In the genomic region with DNA sequence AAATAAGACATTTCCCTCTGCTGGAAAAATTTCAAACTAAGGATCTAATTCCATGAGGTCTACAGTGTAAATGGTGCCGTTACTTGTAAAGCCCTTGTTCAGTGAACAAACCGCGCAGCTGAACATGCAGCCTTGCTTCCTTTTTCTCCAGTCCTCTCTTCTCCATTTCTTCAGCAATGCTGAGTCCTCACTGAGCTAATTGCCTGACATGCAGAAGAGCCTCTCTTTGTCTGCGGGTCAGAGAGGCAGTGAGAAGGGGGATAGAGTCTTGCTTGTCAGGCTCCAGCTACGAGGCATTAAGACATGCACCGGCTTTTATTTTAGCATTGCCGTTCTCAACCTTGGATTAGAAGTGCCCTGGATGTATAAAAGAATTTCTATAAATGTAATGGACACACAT, we compare ENCODE assay signal across 1 cellular context.
TF ChIP-seq lines count a peak whose summit lies in the region.

No MANE protein-coding gene starts in this region.

TF ChIP-seq in GM23338, 12 proteins besides CTCF, POLR2A, EP300 and RAD21:
- TF ChIP-seq, protein P1, sequence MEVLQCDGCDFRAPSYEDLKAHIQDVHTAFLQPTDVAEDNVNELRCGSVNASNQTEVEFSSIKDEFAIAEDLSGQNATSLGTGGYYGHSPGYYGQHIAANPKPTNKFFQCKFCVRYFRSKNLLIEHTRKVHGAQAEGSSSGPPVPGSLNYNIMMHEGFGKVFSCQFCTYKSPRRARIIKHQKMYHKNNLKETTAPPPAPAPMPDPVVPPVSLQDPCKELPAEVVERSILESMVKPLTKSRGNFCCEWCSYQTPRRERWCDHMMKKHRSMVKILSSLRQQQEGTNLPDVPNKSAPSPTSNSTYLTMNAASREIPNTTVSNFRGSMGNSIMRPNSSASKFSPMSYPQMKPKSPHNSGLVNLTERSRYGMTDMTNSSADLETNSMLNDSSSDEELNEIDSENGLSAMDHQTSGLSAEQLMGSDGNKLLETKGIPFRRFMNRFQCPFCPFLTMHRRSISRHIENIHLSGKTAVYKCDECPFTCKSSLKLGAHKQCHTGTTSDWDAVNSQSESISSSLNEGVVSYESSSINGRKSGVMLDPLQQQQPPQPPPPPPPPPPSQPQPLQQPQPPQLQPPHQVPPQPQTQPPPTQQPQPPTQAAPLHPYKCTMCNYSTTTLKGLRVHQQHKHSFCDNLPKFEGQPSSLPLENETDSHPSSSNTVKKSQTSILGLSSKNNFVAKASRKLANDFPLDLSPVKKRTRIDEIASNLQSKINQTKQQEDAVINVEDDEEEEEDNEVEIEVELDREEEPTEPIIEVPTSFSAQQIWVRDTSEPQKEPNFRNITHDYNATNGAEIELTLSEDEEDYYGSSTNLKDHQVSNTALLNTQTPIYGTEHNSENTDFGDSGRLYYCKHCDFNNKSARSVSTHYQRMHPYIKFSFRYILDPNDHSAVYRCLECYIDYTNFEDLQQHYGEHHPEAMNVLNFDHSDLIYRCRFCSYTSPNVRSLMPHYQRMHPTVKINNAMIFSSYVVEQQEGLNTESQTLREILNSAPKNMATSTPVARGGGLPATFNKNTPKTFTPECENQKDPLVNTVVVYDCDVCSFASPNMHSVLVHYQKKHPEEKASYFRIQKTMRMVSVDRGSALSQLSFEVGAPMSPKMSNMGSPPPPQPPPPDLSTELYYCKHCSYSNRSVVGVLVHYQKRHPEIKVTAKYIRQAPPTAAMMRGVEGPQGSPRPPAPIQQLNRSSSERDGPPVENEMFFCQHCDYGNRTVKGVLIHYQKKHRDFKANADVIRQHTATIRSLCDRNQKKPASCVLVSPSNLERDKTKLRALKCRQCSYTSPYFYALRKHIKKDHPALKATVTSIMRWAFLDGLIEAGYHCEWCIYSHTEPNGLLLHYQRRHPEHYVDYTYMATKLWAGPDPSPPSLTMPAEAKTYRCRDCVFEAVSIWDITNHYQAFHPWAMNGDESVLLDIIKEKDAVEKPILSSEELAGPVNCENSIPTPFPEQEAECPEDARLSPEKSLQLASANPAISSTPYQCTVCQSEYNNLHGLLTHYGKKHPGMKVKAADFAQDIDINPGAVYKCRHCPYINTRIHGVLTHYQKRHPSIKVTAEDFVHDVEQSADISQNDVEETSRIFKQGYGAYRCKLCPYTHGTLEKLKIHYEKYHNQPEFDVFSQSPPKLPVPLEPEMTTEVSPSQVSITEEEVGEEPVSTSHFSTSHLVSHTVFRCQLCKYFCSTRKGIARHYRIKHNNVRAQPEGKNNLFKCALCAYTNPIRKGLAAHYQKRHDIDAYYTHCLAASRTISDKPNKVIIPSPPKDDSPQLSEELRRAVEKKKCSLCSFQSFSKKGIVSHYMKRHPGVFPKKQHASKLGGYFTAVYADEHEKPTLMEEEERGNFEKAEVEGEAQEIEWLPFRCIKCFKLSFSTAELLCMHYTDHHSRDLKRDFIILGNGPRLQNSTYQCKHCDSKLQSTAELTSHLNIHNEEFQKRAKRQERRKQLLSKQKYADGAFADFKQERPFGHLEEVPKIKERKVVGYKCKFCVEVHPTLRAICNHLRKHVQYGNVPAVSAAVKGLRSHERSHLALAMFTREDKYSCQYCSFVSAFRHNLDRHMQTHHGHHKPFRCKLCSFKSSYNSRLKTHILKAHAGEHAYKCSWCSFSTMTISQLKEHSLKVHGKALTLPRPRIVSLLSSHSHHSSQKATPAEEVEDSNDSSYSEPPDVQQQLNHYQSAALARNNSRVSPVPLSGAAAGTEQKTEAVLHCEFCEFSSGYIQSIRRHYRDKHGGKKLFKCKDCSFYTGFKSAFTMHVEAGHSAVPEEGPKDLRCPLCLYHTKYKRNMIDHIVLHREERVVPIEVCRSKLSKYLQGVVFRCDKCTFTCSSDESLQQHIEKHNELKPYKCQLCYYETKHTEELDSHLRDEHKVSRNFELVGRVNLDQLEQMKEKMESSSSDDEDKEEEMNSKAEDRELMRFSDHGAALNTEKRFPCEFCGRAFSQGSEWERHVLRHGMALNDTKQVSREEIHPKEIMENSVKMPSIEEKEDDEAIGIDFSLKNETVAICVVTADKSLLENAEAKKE (CRISPR knock-in tag; IDR thresholded peaks at IDR 0.05) = no peak
- TF ChIP-seq EZH2phosphoT487 (IDR thresholded peaks at IDR 0.05; ENCODE audit: unreplicated experiment) (no peak), JUNB (IDR thresholded peaks at IDR 0.05; ENCODE audit: unreplicated experiment) (no peak), STAT1 (IDR thresholded peaks at IDR 0.05; ENCODE audit: unreplicated experiment) (no peak), REST (IDR thresholded peaks at IDR 0.05; ENCODE audit: unreplicated experiment) (no peak), NANOG (IDR thresholded peaks at IDR 0.05; ENCODE audit: borderline replicate concordance) (no peak)
